Comparison of ENCODE assay signal across 9 cellular contexts in genomic region chr6:169190144-169190584, GRCh38.
DNase-seq lines count a peak whose midpoint lies in the region; ATAC-seq and TF ChIP-seq lines count a peak whose summit lies in the region.
"Had no signal": no experiment of that assay in that cellular context is flagged by ENCODE, and none has a peak within 500 bp of the region (broad histone marks: within the 10 kb centered on the region; RNA-seq: fewer than 3 reads in every experiment).

No MANE protein-coding gene starts in this region.

- H3K9ac ChIP-seq in subcutaneous abdominal adipose tissue (ENCODE audit: low read length in 5 of 5): peak overlapping the region in 1 of 5 donors; percentile 10

- H3K9me3 ChIP-seq in lung (ENCODE audit: control insufficient read depth in 2 of 2, insufficient read depth in 1 of 2, low read length in 1 of 2) (no peaks in the 10 kb centered on the region), subcutaneous abdominal adipose tissue (ENCODE audit: control insufficient read depth in 5 of 5, low read length in 5 of 5) (no peaks in the 10 kb centered on the region)

- 59 to 79% methylated on average over 8 of the region's 8 CpGs for WGBS in lung, 2 donors

- H3K4me1 ChIP-seq in lung (ENCODE audit: control insufficient read depth in 2 of 2, insufficient read depth in 2 of 2, low read length in 2 of 2) (no peaks in the 10 kb centered on the region), subcutaneous abdominal adipose tissue (ENCODE audit: control insufficient read depth in 5 of 5, insufficient read depth in 5 of 5, low read length in 5 of 5) (peaks cover 0 to 26% (median 16%) of the 10 kb centered on the region in 5 donors)

- peak; percentile 91 for DNase-seq in GM04504 (ENCODE audit: low read depth)
- DNase-seq in choroid plexus epithelial cell (ENCODE audit: low read depth): peak; percentile 89
- DNase-seq in lung (ENCODE audit: low spot score): peak; percentile 51
- DNase-seq in NCI-H510A (lab: John Stamatoyannopoulos, UW): no peak
- no peak for DNase-seq in SIG-M5 treated with dmso at 0.1 percent for 504 hours (lab: John Stamatoyannopoulos, UW; ENCODE audit: unreplicated experiment)
- no peak for DNase-seq in putamen (ENCODE audit: low spot score)
- DNase-seq: T-helper 17 cell had no signal

- TF ChIP-seq CTCF in choroid plexus epithelial cell (conservative IDR thresholded peaks at IDR 0.05; ENCODE audit: low read depth, low read length) (no peak), lung (IDR thresholded peaks at IDR 0.05; ENCODE audit: control extremely low read depth, extremely low read depth) (no peak)

- ATAC-seq in lung (ENCODE audit: insufficient read depth, low FRiP score): peak; percentile 78
- ATAC-seq in GM18909 (IDR thresholded peaks at IDR 0.05; ENCODE audit: poor library complexity, unreplicated experiment): no peak
- ATAC-seq: T-helper 17 cell had no signal

- H3K27ac ChIP-seq in lung (ENCODE audit: low read depth in 1 of 2, low read length in 1 of 2) (peak overlapping the region; percentile 28 to 30), subcutaneous abdominal adipose tissue (ENCODE audit: low read depth, low read length) (peak overlapping the region; percentile 66)

- H3K36me3 ChIP-seq in lung (ENCODE audit: control insufficient read depth in 2 of 2, insufficient read depth in 2 of 2, low read length in 2 of 2) (no peaks in the 10 kb centered on the region), subcutaneous abdominal adipose tissue (ENCODE audit: control insufficient read depth in 5 of 5, insufficient read depth in 5 of 5, low read length in 5 of 5) (no peaks in the 10 kb centered on the region)

- H3K27me3 ChIP-seq in lung (ENCODE audit: control insufficient read depth, insufficient read depth): no peaks in the 10 kb centered on the region
- no peaks in the 10 kb centered on the region for H3K27me3 ChIP-seq in subcutaneous abdominal adipose tissue (ENCODE audit: control insufficient read depth in 5 of 5, insufficient read depth in 4 of 5, low read length in 5 of 5)

- H3K4me3 ChIP-seq in choroid plexus epithelial cell (ENCODE audit: low read depth, low read length) (no peak overlapping the region), lung (no peak overlapping the region), subcutaneous abdominal adipose tissue (ENCODE audit: low read depth in 1 of 5, low read length in 5 of 5) (no peak overlapping the region)

Comparison
In these comparisons a context has a peak if more than half of its experiments do, and no peak if none do; other contexts are left out.
1. DNase-seq: peak in GM04504 (single experiment), choroid plexus epithelial cell (single experiment) and lung (single experiment); none in NCI-H510A (single experiment), SIG-M5 treated with dmso at 0.1 percent for 504 hours (single experiment) and putamen (single experiment).